1 cellular context compared by ENCODE assay signal in the genomic region with DNA sequence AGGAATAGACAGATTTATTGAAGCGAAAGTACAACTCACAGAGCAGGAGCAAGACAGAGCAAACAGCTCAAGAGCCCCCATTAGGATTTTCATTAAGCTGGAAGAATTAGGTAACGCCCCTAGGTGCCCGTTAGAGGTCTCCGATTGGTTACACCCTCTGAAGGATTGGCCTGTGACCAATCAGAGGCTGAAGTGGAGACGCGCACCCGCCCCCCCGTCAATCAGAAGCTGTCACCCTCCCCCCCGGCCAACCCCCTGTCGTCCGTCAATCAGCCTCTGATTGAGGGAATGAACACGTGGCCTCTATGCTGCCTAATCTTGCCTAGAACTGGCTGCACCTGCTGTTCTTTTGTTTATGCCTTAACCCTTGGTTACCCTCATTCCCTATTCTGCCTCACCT.
TF ChIP-seq lines count a peak whose summit lies in the region.
"Not testable (repeated sequence)": the region's sequence is repeated elsewhere in the genome, so short reads cannot be mapped to it uniquely, and the experiment has no call there.

No MANE protein-coding gene starts in this region.

TF ChIP-seq in K562, 482 proteins besides CTCF, POLR2A, EP300 and RAD21:
- TF ChIP-seq PBX2 (CRISPR knock-in tag; IDR thresholded peaks at IDR 0.05; ENCODE audit: low read depth) = not testable (repeated sequence)
- TF ChIP-seq PBX2 (tag; conservative IDR thresholded peaks at IDR 0.05; ENCODE audit: low read depth) (peak; percentile 72), ASH1L (IDR thresholded peaks at IDR 0.05; ENCODE audit: borderline replicate concordance, low read depth, partially characterized antibody) (peak; percentile 37), NFYB (IDR thresholded peaks at IDR 0.05; ENCODE audit: extremely low read depth, insufficient read length) (peak; percentile 21), RBM25 (IDR thresholded peaks at IDR 0.05; ENCODE audit: low read depth, low read length, severe bottlenecking) (peak; percentile 15), MEIS2 (IDR thresholded peaks at IDR 0.05; ENCODE audit: partially characterized antibody) (peak; percentile 68), SP2 (IDR thresholded peaks at IDR 0.05; ENCODE audit: extremely low read depth, low read depth, low read length, poor library complexity, severe bottlenecking) (peak; percentile 36)
- TF ChIP-seq, protein P1, sequence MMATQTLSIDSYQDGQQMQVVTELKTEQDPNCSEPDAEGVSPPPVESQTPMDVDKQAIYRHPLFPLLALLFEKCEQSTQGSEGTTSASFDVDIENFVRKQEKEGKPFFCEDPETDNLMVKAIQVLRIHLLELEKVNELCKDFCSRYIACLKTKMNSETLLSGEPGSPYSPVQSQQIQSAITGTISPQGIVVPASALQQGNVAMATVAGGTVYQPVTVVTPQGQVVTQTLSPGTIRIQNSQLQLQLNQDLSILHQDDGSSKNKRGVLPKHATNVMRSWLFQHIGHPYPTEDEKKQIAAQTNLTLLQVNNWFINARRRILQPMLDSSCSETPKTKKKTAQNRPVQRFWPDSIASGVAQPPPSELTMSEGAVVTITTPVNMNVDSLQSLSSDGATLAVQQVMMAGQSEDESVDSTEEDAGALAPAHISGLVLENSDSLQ (IDR thresholded peaks at IDR 0.05) = peak; percentile 96
